ENCODE assay signal across 1 cellular context in the genomic region with DNA sequence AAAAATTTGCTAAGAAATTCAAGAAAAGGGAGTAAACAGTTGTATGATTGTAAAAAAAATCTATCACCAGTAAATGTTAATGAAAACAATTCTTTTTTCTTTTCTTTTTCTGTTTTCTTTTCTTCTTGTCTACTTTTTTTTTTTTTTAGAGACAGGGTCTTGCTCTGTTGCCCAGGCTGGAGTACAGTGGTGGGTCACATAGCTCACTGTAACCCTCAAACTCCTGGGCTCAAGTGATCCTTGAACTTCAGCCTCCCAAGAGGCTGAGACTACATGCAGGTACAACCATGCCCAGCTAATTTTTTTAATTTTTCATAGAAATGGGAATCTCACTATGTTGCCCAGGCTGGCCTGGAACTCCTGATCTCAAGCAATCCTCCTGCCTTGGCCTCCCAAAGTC.
TF ChIP-seq lines count a peak whose summit lies in the region.

No MANE protein-coding gene starts in this region.

TF ChIP-seq in HepG2, 621 proteins besides CTCF, POLR2A, EP300 and RAD21 (continued from another document):
- 0 out of 2 replicates have a peak, but pooled peaks have one; percentile 3 for TF ChIP-seq NKX3-1 (CRISPR knock-in tag; IDR thresholded peaks at IDR 0.05)
- peak; percentile 40; the same call in 1 of the 2 replicates for TF ChIP-seq ZNF652 (CRISPR knock-in tag; IDR thresholded peaks at IDR 0.05; ENCODE audit: borderline replicate concordance, low read depth)
- TF ChIP-seq HOXA3 (CRISPR knock-in tag; IDR thresholded peaks at IDR 0.05): no peak
- TF ChIP-seq, protein P1, sequence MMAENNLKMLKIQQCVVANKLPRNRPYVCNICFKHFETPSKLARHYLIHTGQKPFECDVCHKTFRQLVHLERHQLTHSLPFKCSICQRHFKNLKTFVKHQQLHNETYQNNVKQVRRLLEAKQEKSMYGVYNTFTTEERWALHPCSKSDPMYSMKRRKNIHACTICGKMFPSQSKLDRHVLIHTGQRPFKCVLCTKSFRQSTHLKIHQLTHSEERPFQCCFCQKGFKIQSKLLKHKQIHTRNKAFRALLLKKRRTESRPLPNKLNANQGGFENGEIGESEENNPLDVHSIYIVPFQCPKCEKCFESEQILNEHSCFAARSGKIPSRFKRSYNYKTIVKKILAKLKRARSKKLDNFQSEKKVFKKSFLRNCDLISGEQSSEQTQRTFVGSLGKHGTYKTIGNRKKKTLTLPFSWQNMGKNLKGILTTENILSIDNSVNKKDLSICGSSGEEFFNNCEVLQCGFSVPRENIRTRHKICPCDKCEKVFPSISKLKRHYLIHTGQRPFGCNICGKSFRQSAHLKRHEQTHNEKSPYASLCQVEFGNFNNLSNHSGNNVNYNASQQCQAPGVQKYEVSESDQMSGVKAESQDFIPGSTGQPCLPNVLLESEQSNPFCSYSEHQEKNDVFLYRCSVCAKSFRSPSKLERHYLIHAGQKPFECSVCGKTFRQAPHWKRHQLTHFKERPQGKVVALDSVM (CRISPR knock-in tag; IDR thresholded peaks at IDR 0.05): 0 out of 2 replicates have a peak, but pooled peaks have one; percentile 11
- no peak for TF ChIP-seq TBP (CRISPR knock-in tag; IDR thresholded peaks at IDR 0.05)
- TF ChIP-seq ZNF121 (CRISPR knock-in tag; IDR thresholded peaks at IDR 0.05): peak; percentile 92
